In genomic region chr2:240832816-240833497, GRCh38 we compare ENCODE assay signal across 17 cellular contexts. TPM values are rescaled to one million over a fixed set of nuclear protein-coding genes. Genes with fewer than 3 reads are reported as not detected.
DNase-seq lines count a peak whose midpoint lies in the region; ATAC-seq lines count a peak whose summit lies in the region.
"Had no signal": no experiment of that assay in that cellular context is flagged by ENCODE, and none has a peak within 500 bp of the region (broad histone marks: within the 10 kb centered on the region; RNA-seq: fewer than 3 reads in every experiment).

No MANE protein-coding gene starts in this region.

- no peaks in the 10 kb centered on the region for H3K36me3 Mint-ChIP-seq in activated T-helper 17 cell treated with anti-CD3 and anti-CD28 coated beads, Interleukin-2, amount 50 U/mL, for 72 hours (ENCODE audit: low read depth)
- H3K36me3 Mint-ChIP-seq in activated naive CD8-positive, alpha-beta T cell treated with anti-CD3 and anti-CD28 coated beads, Interleukin-2, amount 50 U/mL, for 24 hours (ENCODE audit: low read depth) = no peaks in the 10 kb centered on the region
- H3K36me3 Mint-ChIP-seq: activated CD8-positive, alpha-beta memory T cell treated with anti-CD3 and anti-CD28 coated beads, Interleukin-2, amount 10 ng/mL, durations not matched to agents 7 days and 5 days; neural progenitor cell; T-cell had no signal

- H3K4me1 Mint-ChIP-seq in activated T-helper 17 cell treated with anti-CD3 and anti-CD28 coated beads, Interleukin-2, amount 50 U/mL, for 72 hours = no peaks in the 10 kb centered on the region
- peaks cover 6% of the 10 kb centered on the region for H3K4me1 Mint-ChIP-seq in activated naive CD8-positive, alpha-beta T cell treated with anti-CD3 and anti-CD28 coated beads, Interleukin-2, amount 50 U/mL, for 24 hours

- H3K4me1 ChIP-seq in BLaER1 (peaks cover 34% of the 10 kb centered on the region), aorta (ENCODE audit: control insufficient read depth in 1 of 2, insufficient read depth in 2 of 2, low read length in 2 of 2) (no peaks in the 10 kb centered on the region)

- peak overlapping the region; percentile 73 for H3K4me2 ChIP-seq in BLaER1
- H3K4me2 ChIP-seq: neural progenitor cell had no signal

- intact Hi-C loops in sciatic nerve (cut with DNase I) = no loop called here
- intact Hi-C loops in aorta (cut with DNase I) = no loop called here

- no peak overlapping the region for H3K27ac Mint-ChIP-seq in activated T-helper 17 cell treated with anti-CD3 and anti-CD28 coated beads, Interleukin-2, amount 50 U/mL, for 72 hours
- H3K27ac Mint-ChIP-seq in activated naive CD8-positive, alpha-beta T cell treated with anti-CD3 and anti-CD28 coated beads, Interleukin-2, amount 50 U/mL, for 24 hours = no peak overlapping the region
- H3K27ac Mint-ChIP-seq: activated CD8-positive, alpha-beta memory T cell treated with anti-CD3 and anti-CD28 coated beads, Interleukin-2, amount 10 ng/mL, durations not matched to agents 7 days and 5 days; activated T-helper 2 cell treated with anti-CD3 and anti-CD28 coated beads, Interferon-gamma antibody, Interleukin-2, Interleukin-4, amounts not matched to agents 10 μg/mL and 5 μg/mL and 100 μg/mL, durations not matched to agents 14 hours and 24 hours and 36 hours; H9; neural progenitor cell had no signal

- H3K27me3 ChIP-seq in BLaER1 = peaks cover 12% of the 10 kb centered on the region; the same call in 1 of the 2 replicates
- peaks cover 29% of the 10 kb centered on the region for H3K27me3 ChIP-seq in H7 (ENCODE audit: control insufficient read depth, insufficient read depth, low read length)
- H3K27me3 ChIP-seq in layer of hippocampus (ENCODE audit: control insufficient read depth, insufficient read depth, low read length) = no peaks in the 10 kb centered on the region
- no peaks in the 10 kb centered on the region for H3K27me3 ChIP-seq in aorta (ENCODE audit: control insufficient read depth in 1 of 2, insufficient read depth in 2 of 2, low read length in 1 of 2)

- H4K20me1 ChIP-seq in BLaER1 = peaks cover 17% of the 10 kb centered on the region

- no peak overlapping the region for H3K4me3 ChIP-seq in BLaER1
- no peak overlapping the region for H3K4me3 ChIP-seq in H7 (ENCODE audit: insufficient read depth, low read depth, low read length)
- no peak overlapping the region for H3K4me3 ChIP-seq in aorta (ENCODE audit: low read length in 2 of 2)
- H3K4me3 ChIP-seq: K562 had no signal

- H3K9ac ChIP-seq in BLaER1 = no peak overlapping the region
- H3K9ac ChIP-seq: neural progenitor cell had no signal

- no peaks in the 10 kb centered on the region for H3K36me3 ChIP-seq in BLaER1
- H3K36me3 ChIP-seq in H7 (replicated peaks; ENCODE audit: control insufficient read depth, insufficient read depth, low read length) = no peaks in the 10 kb centered on the region
- H3K36me3 ChIP-seq in aorta (ENCODE audit: control insufficient read depth in 1 of 2, insufficient read depth in 2 of 2, low read length in 1 of 2) = no peaks in the 10 kb centered on the region
- H3K36me3 ChIP-seq: neural progenitor cell had no signal

- no peak overlapping the region for H3K4me3 Mint-ChIP-seq in activated T-helper 17 cell treated with anti-CD3 and anti-CD28 coated beads, Interleukin-2, amount 50 U/mL, for 72 hours
- H3K4me3 Mint-ChIP-seq in activated naive CD8-positive, alpha-beta T cell treated with anti-CD3 and anti-CD28 coated beads, Interleukin-2, amount 50 U/mL, for 24 hours = no peak overlapping the region
- H3K4me3 Mint-ChIP-seq: activated CD8-positive, alpha-beta memory T cell treated with anti-CD3 and anti-CD28 coated beads, Interleukin-2, amount 10 ng/mL, durations not matched to agents 7 days and 5 days; H9; neural progenitor cell; T-cell had no signal

- peak; percentile 11 for ATAC-seq in sciatic nerve
- ATAC-seq in activated T-helper 17 cell treated with anti-CD3 and anti-CD28 coated beads, Interleukin-2, amount 50 U/mL, for 72 hours (replicated peaks) = no peak
- ATAC-seq in activated naive CD8-positive, alpha-beta T cell treated with anti-CD3 and anti-CD28 coated beads, Interleukin-2, amount 50 U/mL, for 24 hours = no peak
- ATAC-seq in aorta (ENCODE audit: low FRiP score) = no peak

- H3K27ac ChIP-seq in BLaER1 (no peak overlapping the region), layer of hippocampus (ENCODE audit: low read depth, low read length) (peak overlapping the region; percentile 73), aorta (ENCODE audit: low read depth in 1 of 2, low read length in 2 of 2) (no peak overlapping the region)
- H3K27ac ChIP-seq: neural progenitor cell had no signal

- H3K9me3 Mint-ChIP-seq in activated T-helper 17 cell treated with anti-CD3 and anti-CD28 coated beads, Interleukin-2, amount 50 U/mL, for 72 hours = no peaks in the 10 kb centered on the region
- no peaks in the 10 kb centered on the region for H3K9me3 Mint-ChIP-seq in activated naive CD8-positive, alpha-beta T cell treated with anti-CD3 and anti-CD28 coated beads, Interleukin-2, amount 50 U/mL, for 24 hours
- H3K9me3 Mint-ChIP-seq: activated T-helper 2 cell treated with anti-CD3 and anti-CD28 coated beads, Interferon-gamma antibody, Interleukin-2, Interleukin-4, amounts not matched to agents 10 μg/mL and 5 μg/mL and 100 μg/mL, durations not matched to agents 14 hours and 24 hours and 36 hours; H9; neural progenitor cell; T-cell had no signal

- peaks cover 16% of the 10 kb centered on the region for H3K27me3 Mint-ChIP-seq in activated T-helper 17 cell treated with anti-CD3 and anti-CD28 coated beads, Interleukin-2, amount 50 U/mL, for 72 hours
- H3K27me3 Mint-ChIP-seq in activated naive CD8-positive, alpha-beta T cell treated with anti-CD3 and anti-CD28 coated beads, Interleukin-2, amount 50 U/mL, for 24 hours = peaks cover 14% of the 10 kb centered on the region

- WGBS in aorta, 2 donors = 68 to 69% methylated on average over 17 of the region's 17 CpGs

- H3K9me3 ChIP-seq in BLaER1 (no peaks in the 10 kb centered on the region), aorta (ENCODE audit: control insufficient read depth, low read length) (no peaks in the 10 kb centered on the region)

- DNase-seq in H7 (peak; percentile 42), sciatic nerve (ENCODE audit: low spot score) (peak; percentile 60), aorta (no peak)
- no peak for DNase-seq in activated naive CD8-positive, alpha-beta T cell treated with anti-CD3 and anti-CD28 coated beads, Interleukin-2, amount 50 U/mL, for 24 hours

RNA-seq across cellular contexts. Expression of gene KIF1A, which starts 12.9 kb away (rescaled TPM):
- total RNA-seq in H7 (2014; rRNA removed; shearing (Covaris generic)) = 46.8 and 51.6 TPM in 2 replicates
- total RNA-seq in sciatic nerve (123 TPM), aorta (under 1 TPM; 0.72 to 0.78 TPM)
- total RNA-seq in activated T-helper 17 cell treated with anti-CD3 and anti-CD28 coated beads, Interleukin-2, amount 50 U/mL, for 72 hours = 1 to 10 TPM in 1 of 2 donors, under 1 TPM in 1; 0.37 to 1.1 TPM
- under 1 TPM in 1 of 2 donors, not detected in 1; 0.25 TPM for polyA plus RNA-seq in aorta
- total RNA-seq: bronchial epithelial cell, OCI-LY7, subcutaneous adipose tissue had no signal

RNA-seq across cellular contexts. Expression of gene AGXT, which starts 35.7 kb away (rescaled TPM):
- total RNA-seq in H7 (2014; rRNA removed; shearing (Covaris generic)) = not detected in 2 replicates
- total RNA-seq in sciatic nerve (not detected), aorta (not detected)
- total RNA-seq in activated T-helper 17 cell treated with anti-CD3 and anti-CD28 coated beads, Interleukin-2, amount 50 U/mL, for 72 hours = not detected
- polyA plus RNA-seq in aorta = not detected
- total RNA-seq: activated CD8-positive, alpha-beta memory T cell treated with anti-CD3 and anti-CD28 coated beads, Interleukin-2, amount 10 ng/mL, durations not matched to agents 7 days and 5 days; activated T-helper 2 cell treated with anti-CD3 and anti-CD28 coated beads, Interferon-gamma antibody, Interleukin-2, Interleukin-4, amounts not matched to agents 10 μg/mL and 5 μg/mL and 100 μg/mL, durations not matched to agents 14 hours and 24 hours and 36 hours; bronchial epithelial cell; H9; OCI-LY7 had no signal
- polyA plus RNA-seq: esophagus, K562 had no signal

Comparison
In these comparisons a context has a peak if more than half of its experiments do, and no peak if none do; other contexts are left out.
1. DNase-seq: peak in H7 (single experiment) and sciatic nerve (single experiment); none in activated naive CD8-positive, alpha-beta T cell treated with anti-CD3 and anti-CD28 coated beads, Interleukin-2, amount 50 U/mL, for 24 hours (single experiment) and aorta (0 of 2).
2. RNA of gene KIF1A, which starts 12.9 kb away (total RNA-seq): 123 TPM in sciatic nerve (single experiment) and 46.8 to 51.6 TPM in H7; 0.37 to 1.1 TPM in activated T-helper 17 cell treated with anti-CD3 and anti-CD28 coated beads, Interleukin-2, amount 50 U/mL, for 72 hours and 0.72 to 0.78 TPM in aorta; every median in the first group is over 10 times any median in the second.